Comparison of ENCODE assay signal across 1 cellular context in genomic region chr1:99173282-99173681, GRCh38.
TF ChIP-seq lines count a peak whose summit lies in the region.

No MANE protein-coding gene starts in this region.

TF ChIP-seq in GM23338, 12 proteins besides CTCF, POLR2A, EP300 and RAD21 (continued from another document):
- TF ChIP-seq ZNF462 (CRISPR knock-in tag; IDR thresholded peaks at IDR 0.05) (no peak), REST (IDR thresholded peaks at IDR 0.05; ENCODE audit: unreplicated experiment) (no peak), ZNF114 (CRISPR knock-in tag; IDR thresholded peaks at IDR 0.05) (no peak), NANOG (IDR thresholded peaks at IDR 0.05; ENCODE audit: borderline replicate concordance) (no peak), JUNB (IDR thresholded peaks at IDR 0.05; ENCODE audit: unreplicated experiment) (no peak), EZH2phosphoT487 (IDR thresholded peaks at IDR 0.05; ENCODE audit: unreplicated experiment) (no peak)
TF ChIP-seq in GM23338: peak in this region for 0.
